18 cellular contexts compared by ENCODE assay signal in the genomic region with DNA sequence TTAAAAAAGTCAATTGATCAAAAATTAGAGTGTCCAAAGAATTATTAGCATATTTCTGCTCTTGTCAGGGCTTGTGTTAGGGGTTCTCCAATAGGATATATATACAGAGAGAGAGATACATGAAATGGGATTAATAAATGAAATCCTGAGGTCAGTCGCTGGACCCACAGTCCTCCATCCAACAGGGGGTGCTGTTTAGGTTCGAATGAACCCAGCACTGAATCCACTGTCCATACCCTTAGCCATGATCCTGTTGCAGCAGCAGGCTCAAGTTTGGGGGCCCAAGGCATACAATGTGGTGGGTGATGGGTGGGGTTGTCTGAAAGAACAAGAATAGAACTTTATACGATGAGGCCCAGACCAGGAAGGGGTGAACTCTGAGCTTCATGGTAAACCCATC.
DNase-seq lines count a peak whose midpoint lies in the region; ATAC-seq and TF ChIP-seq lines count a peak whose summit lies in the region.
"Had no signal": no experiment of that assay in that cellular context is flagged by ENCODE, and none has a peak within 500 bp of the region (broad histone marks: within the 10 kb centered on the region; RNA-seq: fewer than 3 reads in every experiment).

No MANE protein-coding gene starts in this region.

- H3K4me2 ChIP-seq in DND-41 (ENCODE audit: insufficient read depth, low read length), result no peak overlapping the region

- no peak overlapping the region for H2AFZ ChIP-seq in DND-41 (ENCODE audit: low read depth, low read length)

- no peaks in the 10 kb centered on the region for H3K9me3 ChIP-seq in DND-41 (ENCODE audit: insufficient read depth, low read length, severe bottlenecking)
- H3K9me3 ChIP-seq: adrenal gland, heart left ventricle, vagina had no signal

- H3K4me1 ChIP-seq in DND-41 (ENCODE audit: insufficient read depth, low read length), result no peaks in the 10 kb centered on the region
- H3K4me1 ChIP-seq: adrenal gland, heart left ventricle, vagina had no signal

- H3K27me3 ChIP-seq in DND-41 (ENCODE audit: insufficient read depth, low read length, poor library complexity), result no peaks in the 10 kb centered on the region
- H3K27me3 ChIP-seq: adrenal gland, vagina had no signal

- H3K36me3 ChIP-seq in DND-41 (ENCODE audit: insufficient read depth, low read length), result no peaks in the 10 kb centered on the region
- H3K36me3 ChIP-seq: adrenal gland, heart left ventricle, vagina had no signal

- H4K20me1 ChIP-seq in DND-41 (ENCODE audit: insufficient read depth, low read length), result no peaks in the 10 kb centered on the region

- DNase-seq in DND-41 (no peak), GM12864 (ENCODE audit: low read depth) (no peak), OCI-M1 (lab: John Stamatoyannopoulos, UW) (peak; percentile 23), fibroblast of mammary gland (ENCODE audit: low read depth) (no peak), DMS114 treated with DMSO at 0.1 percent for 48 hours (lab: John Stamatoyannopoulos, UW; ENCODE audit: unreplicated experiment) (no peak)
- DNase-seq: adrenal gland; CD8-positive, alpha-beta T cell; heart left ventricle; MV-4-11; naive thymus-derived CD8-positive, alpha-beta T cell; retina; stimulated activated CD4-positive, alpha-beta T cell treated with anti-CD3 and anti-CD28 coated beads, Interleukin-4, amount 100 ng/mL, for 4 hours had no signal

- TF ChIP-seq CTCF in DND-41 (IDR thresholded peaks at IDR 0.05; ENCODE audit: borderline replicate concordance, extremely low read depth, low read length, poor library complexity, severe bottlenecking), result peak; percentile 34
- peak; percentile 35 for TF ChIP-seq CTCF in GM12864 (IDR thresholded peaks at IDR 0.05; ENCODE audit: low read depth, low read length, missing control alignments)
- peak; percentile 13 for TF ChIP-seq CTCF in fibroblast of mammary gland (conservative IDR thresholded peaks at IDR 0.05; ENCODE audit: control insufficient read depth, insufficient read depth, low read depth, low read length)

- ATAC-seq in DND-41 (ENCODE audit: insufficient read depth, low read depth) (no peak), GM18517 (IDR thresholded peaks at IDR 0.05; ENCODE audit: unreplicated experiment) (no peak), HG03175 (IDR thresholded peaks at IDR 0.05; ENCODE audit: unreplicated experiment) (no peak)
- ATAC-seq: CD8-positive, alpha-beta T cell; heart left ventricle; naive thymus-derived CD8-positive, alpha-beta T cell; stimulated activated memory B cell treated with anti-CD40 and anti-IgM and Interleukin-4, amounts not matched to agents 10 μg/mL and 1 μg/mL and 100 μg/mL, for 72 hours had no signal

- H3K79me2 ChIP-seq in DND-41 (ENCODE audit: insufficient read depth, low read length), result no peaks in the 10 kb centered on the region

- H3K4me3 ChIP-seq in DND-41 (ENCODE audit: low read depth in 1 of 2, low read length in 2 of 2), result no peak overlapping the region
- no peak overlapping the region for H3K4me3 ChIP-seq in GM12864 (ENCODE audit: low read depth, low read length)
- H3K4me3 ChIP-seq in fibroblast of mammary gland (ENCODE audit: control insufficient read depth, low read depth, low read length), result no peak overlapping the region
- H3K4me3 ChIP-seq: adrenal gland, heart left ventricle, vagina had no signal

- no peak overlapping the region for H3K9ac ChIP-seq in DND-41 (ENCODE audit: low read depth, low read length)

- H3K27ac ChIP-seq in DND-41 (ENCODE audit: low read length), result no peak overlapping the region
- H3K27ac ChIP-seq: adrenal gland, epithelial cell of prostate, heart left ventricle, vagina, VCaP had no signal
